In genomic region chr16:28924762-28925385, GRCh38 we compare ENCODE assay signal across 8 cellular contexts. TPM values are rescaled to one million over a fixed set of nuclear protein-coding genes. Genes with fewer than 3 reads are reported as not detected.
DNase-seq lines count a peak whose midpoint lies in the region; ATAC-seq and TF ChIP-seq lines count a peak whose summit lies in the region.

Gene RABEP2 (minus strand): TSS chr16:28925238. CDS start chr16:28925163, 75 bp downstream.

- H3K4me1 ChIP-seq in KMS-11 (ENCODE audit: low read depth, poor library complexity, severe bottlenecking) (peaks cover 30% of the 10 kb centered on the region), Panc1 (ENCODE audit: control insufficient read depth, insufficient read depth, low read length) (peaks cover 6% of the 10 kb centered on the region), esophagus muscularis mucosa (peaks cover 5 to 18% (median 13%) of the 10 kb centered on the region in 4 donors), muscle layer of duodenum (ENCODE audit: control insufficient read depth in 1 of 2, insufficient read depth in 2 of 2, low read length in 2 of 2) (peaks cover 0 to 9% of the 10 kb centered on the region in 2 donors)

- H3K4me3 Mint-ChIP-seq in activated T-cell treated with anti-CD3 and anti-CD28 coated beads, Interleukin-2, amount 50 U/mL, for 72 hours, result peak within 1 kb of the TSS; percentile 94 to 98

- H3K4me2 ChIP-seq in KMS-11, result peak within 1 kb of the TSS; percentile 99

- no TSS peak for BruUV-seq in Panc1 (replicated peaks; lab: Mats Ljungman, UMichigan)

- DNase-seq in DMS53 (lab: John Stamatoyannopoulos, UW) (peak; percentile 97), Panc1 (ENCODE audit: low read depth, low spot score) (no peak), esophagus muscularis mucosa (ENCODE audit: extremely low spot score) (peak; percentile 97)
- DNase-seq in activated T-cell treated with anti-CD3 and anti-CD28 coated beads, Interleukin-2, amount 50 U/mL, for 72 hours, result peak; percentile 97 to 99
- peak; percentile 82 to 87 for DNase-seq in stimulated activated CD8-positive, alpha-beta memory T cell treated with anti-CD3 and anti-CD28 coated beads, Interleukin-7, amount 100 ng/mL, for 4 hours (ENCODE audit: low read depth in 2 of 2)

- H3K36me3 ChIP-seq in KMS-11 (ENCODE audit: insufficient read depth) (no peaks in the 10 kb centered on the region), Panc1 (ENCODE audit: control insufficient read depth, insufficient read depth, low read length) (no peaks in the 10 kb centered on the region), esophagus muscularis mucosa (peaks cover 0 to 19% (median 8%) of the 10 kb centered on the region in 4 donors), muscle layer of duodenum (ENCODE audit: control insufficient read depth in 1 of 2, insufficient read depth in 2 of 2, low read length in 2 of 2) (peaks cover 0 to 8% of the 10 kb centered on the region in 2 donors)

- in situ Hi-C loops in Panc1 (cut with HindIII; ENCODE audit: low pct_unique_long_range_greater_than_20kb, low sequenced_read_pairs), result no loop called here

- H3K27ac ChIP-seq in KMS-11, result peak within 1 kb of the TSS; percentile 84
- H3K27ac ChIP-seq in Panc1 (ENCODE audit: low read length), result peak within 1 kb of the TSS; percentile 98
- H3K27ac ChIP-seq in esophagus muscularis mucosa (replicated peaks in 1 of 4), result peak within 1 kb of the TSS; percentile 90 to 98 (median 97)
- H3K27ac ChIP-seq in muscle layer of duodenum (ENCODE audit: low read length), result peak within 1 kb of the TSS; percentile 97

- CTCF ChIA-PET in Panc1 (lab: Charles Lee), result no interaction called here

- peak within 1 kb of the TSS; percentile 82 for H2AFZ ChIP-seq in KMS-11 (ENCODE audit: low read depth)

- 4% methylated on average over 19 of the region's 66 CpGs for WGBS in esophagus muscularis mucosa

- H4K20me1 ChIP-seq in KMS-11 (ENCODE audit: insufficient read depth), result no peaks in the 10 kb centered on the region

- H3K27ac Mint-ChIP-seq in activated T-cell treated with anti-CD3 and anti-CD28 coated beads, Interleukin-2, amount 50 U/mL, for 72 hours, result peak within 1 kb of the TSS; percentile 99

- no peaks in the 10 kb centered on the region for H3K27me3 Mint-ChIP-seq in activated T-cell treated with anti-CD3 and anti-CD28 coated beads, Interleukin-2, amount 50 U/mL, for 72 hours (ENCODE audit: low read depth)

- no peak for TF ChIP-seq CTCF in KMS-11 (conservative IDR thresholded peaks at IDR 0.05; ENCODE audit: low read depth, low read length)
- no peak for TF ChIP-seq CTCF in Panc1 (IDR thresholded peaks at IDR 0.05)
- no peak for TF ChIP-seq CTCF in esophagus muscularis mucosa (IDR thresholded peaks at IDR 0.05)

- POLR2A ChIA-PET in Panc1 (lab: Charles Lee), result no interaction called here

- H3K36me3 Mint-ChIP-seq in activated T-cell treated with anti-CD3 and anti-CD28 coated beads, Interleukin-2, amount 50 U/mL, for 72 hours (ENCODE audit: insufficient read depth in 2 of 2), result peaks cover 0 to 7% of the 10 kb centered on the region in 2 donors

- TF ChIP-seq POLR2A in esophagus muscularis mucosa (IDR thresholded peaks at IDR 0.05; ENCODE audit: low read depth), result peak; percentile 54

- no peak within 1 kb of the TSS for H3K4me3 ChIP-seq in KMS-11 (IDR thresholded peaks at IDR 0.05; ENCODE audit: insufficient read depth, low read depth, low read length)
- H3K4me3 ChIP-seq in Panc1 (ENCODE audit: low read depth in 2 of 2, low read length in 2 of 2), result peak within 1 kb of the TSS; percentile 81 to 82
- peak within 1 kb of the TSS; percentile 63 to 88 (median 81) for H3K4me3 ChIP-seq in esophagus muscularis mucosa
- H3K4me3 ChIP-seq in muscle layer of duodenum (ENCODE audit: low read depth in 1 of 2, low read length in 2 of 2), result peak within 1 kb of the TSS; percentile 90

- H3K9me3 ChIP-seq in Panc1 (ENCODE audit: control insufficient read depth, insufficient read depth, low read depth, low read length) (no peaks in the 10 kb centered on the region), esophagus muscularis mucosa (no peaks in the 10 kb centered on the region), muscle layer of duodenum (ENCODE audit: control insufficient read depth in 1 of 2, low read length in 2 of 2) (no peaks in the 10 kb centered on the region)

- TF ChIP-seq EP300 in esophagus muscularis mucosa (IDR thresholded peaks at IDR 0.05), result no peak

- H3K27me3 ChIP-seq in KMS-11 (ENCODE audit: insufficient read depth, low read depth) (no peaks in the 10 kb centered on the region), Panc1 (ENCODE audit: control insufficient read depth, insufficient read depth, low read length) (no peaks in the 10 kb centered on the region), esophagus muscularis mucosa (no peaks in the 10 kb centered on the region), muscle layer of duodenum (ENCODE audit: low read depth, low read length) (no peaks in the 10 kb centered on the region)

- intact Hi-C loops in Panc1 (cut with micrococcal nuclease; ENCODE audit: unreplicated experiment) (no loop called here), esophagus muscularis mucosa (cut with DNase I) (no loop called here)

- H3K4me1 Mint-ChIP-seq in activated T-cell treated with anti-CD3 and anti-CD28 coated beads, Interleukin-2, amount 50 U/mL, for 72 hours (ENCODE audit: low read depth), result peaks cover 20% of the 10 kb centered on the region

- ATAC-seq in GM21786 (IDR thresholded peaks at IDR 0.05; ENCODE audit: unreplicated experiment) (peak; percentile 43), Panc1 (peak; percentile 95)
- ATAC-seq in activated T-cell treated with anti-CD3 and anti-CD28 coated beads, Interleukin-2, amount 50 U/mL, for 72 hours (replicated peaks in 1 of 2), result peak; percentile 87 to 88

- no peaks in the 10 kb centered on the region for H3K79me2 ChIP-seq in KMS-11 (ENCODE audit: insufficient read depth, low read depth)

- no peaks in the 10 kb centered on the region for H3K9me3 Mint-ChIP-seq in activated T-cell treated with anti-CD3 and anti-CD28 coated beads, Interleukin-2, amount 50 U/mL, for 72 hours

- peak within 1 kb of the TSS; percentile 91 for H3K9ac ChIP-seq in KMS-11

RNA-seq across cellular contexts. Expression of gene RABEP2, which starts in this region (rescaled TPM):
- total RNA-seq in Panc1 (2021; ENCODE audit: unreplicated experiment) (24.8 TPM), esophagus muscularis mucosa (10 to 100 TPM; 15.0 to 27.2 (median 16.7) TPM)
- polyA plus RNA-seq in Panc1 (2012; ENCODE audit: insufficient read length), result 36.9 TPM
- total RNA-seq in activated T-cell treated with anti-CD3 and anti-CD28 coated beads, Interleukin-2, amount 50 U/mL, for 72 hours, result 10 to 100 TPM; 10.8 to 14.1 TPM

Comparison
In these comparisons a context has a peak if more than half of its experiments do, and no peak if none do; other contexts are left out.
1. ATAC-seq: peak in every context shown above with its lines; median percentile 95 in Panc1; 88 in activated T-cell treated with anti-CD3 and anti-CD28 coated beads, Interleukin-2, amount 50 U/mL, for 72 hours; 43 in GM21786.